Comparison of ENCODE assay signal across 12 cellular contexts in the genomic region with DNA sequence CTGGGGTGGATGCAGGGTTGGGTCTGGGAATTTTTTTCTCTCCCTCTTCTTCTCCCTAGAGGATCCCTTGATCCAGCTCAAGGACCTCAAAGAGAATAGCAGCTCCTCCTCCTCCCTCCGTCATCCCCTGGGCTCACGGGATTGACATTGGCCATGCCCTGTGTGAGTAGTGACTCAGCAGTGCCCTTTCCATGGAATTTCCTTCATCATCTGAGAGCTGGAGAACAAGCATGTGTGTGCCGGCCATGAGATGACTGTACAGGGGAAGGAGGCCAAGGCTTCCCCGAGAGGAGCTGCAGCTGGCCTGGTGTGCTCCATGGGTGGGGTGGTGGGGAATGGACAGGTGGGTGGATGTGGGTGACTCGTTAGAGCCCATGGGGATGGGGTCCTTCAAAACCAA. TPM values are rescaled to one million over a fixed set of nuclear protein-coding genes. Genes with fewer than 3 reads are reported as not detected.
DNase-seq lines count a peak whose midpoint lies in the region; ATAC-seq and TF ChIP-seq lines count a peak whose summit lies in the region.
"Had no signal": no experiment of that assay in that cellular context is flagged by ENCODE, and none has a peak within 500 bp of the region (broad histone marks: within the 10 kb centered on the region; RNA-seq: fewer than 3 reads in every experiment).

No MANE protein-coding gene starts in this region.

- H4K5ac ChIP-seq in IMR-90 (ENCODE audit: low read depth, low read length) = no peak overlapping the region

- DNase-seq in AG08395 (ENCODE audit: low spot score) (peak; percentile 85), IMR-90 (peak; percentile 4), brain microvascular endothelial cell (peak; percentile 14), hepatocyte (ENCODE audit: low spot score) (peak; percentile 70), A673 (ENCODE audit: low spot score) (no peak), OCI-M2 (lab: John Stamatoyannopoulos, UW; ENCODE audit: unreplicated experiment) (no peak), HAP-1 (ENCODE audit: low spot score in 2 of 2) (no peak)
- DNase-seq: activated naive CD8-positive, alpha-beta T cell treated with anti-CD3 and anti-CD28 coated beads for 36 hours; AML-193; RPMI8226 had no signal

- H2AFZ ChIP-seq in IMR-90 (replicated peaks; ENCODE audit: low read length, poor library complexity) = no peak overlapping the region
- H2AFZ ChIP-seq in hepatocyte = no peak overlapping the region

- POLR2A ChIA-PET in IMR-90 (lab: Charles Lee; ENCODE audit: unreplicated experiment) (no interaction called here), A673 (lab: Charles Lee; ENCODE audit: low non-redundant PET) (no interaction called here)

- no peak overlapping the region for H3K4me2 ChIP-seq in IMR-90 (ENCODE audit: low read depth, low read length)
- H3K4me2 ChIP-seq in hepatocyte = no peak overlapping the region

- H3K18ac ChIP-seq in IMR-90 (ENCODE audit: low read depth, low read length) = no peak overlapping the region

- no peak overlapping the region for H2AK5ac ChIP-seq in IMR-90 (ENCODE audit: low read depth, low read length)

- no peak for TF ChIP-seq RAD21 in IMR-90 (IDR thresholded peaks at IDR 0.05; ENCODE audit: low read length)

- H3K79me1 ChIP-seq in IMR-90 (ENCODE audit: low read depth in 1 of 2, low read length in 2 of 2) = no peaks in the 10 kb centered on the region

- dilution Hi-C loops in IMR-90 (cut with HindIII; ENCODE audit: low sequenced_read_pairs, unreplicated experiment) = no loop called here

- H3K4me1 ChIP-seq in IMR-90 (ENCODE audit: control insufficient read depth, insufficient read depth, low read length) = no peaks in the 10 kb centered on the region
- H3K4me1 ChIP-seq in hepatocyte (ENCODE audit: insufficient read depth) = no peaks in the 10 kb centered on the region
- H3K4me1 ChIP-seq in A673 (ENCODE audit: insufficient read depth, low read length, poor library complexity, severe bottlenecking) = no peaks in the 10 kb centered on the region
- no peaks in the 10 kb centered on the region for H3K4me1 ChIP-seq in HAP-1

- intact Hi-C loops in IMR-90 (cut with micrococcal nuclease) (no loop called here), A673 (cut with micrococcal nuclease; ENCODE audit: unreplicated experiment) (no loop called here)

- no peak overlapping the region for H2AK9ac ChIP-seq in IMR-90 (replicated peaks; ENCODE audit: low read depth, low read length, poor library complexity)

- no TSS peak for BruUV-seq in IMR-90 (replicated peaks; lab: Mats Ljungman, UMichigan)
- BruUV-seq in A673 (replicated peaks; lab: Mats Ljungman, UMichigan) = no TSS peak

- H3K56ac ChIP-seq in IMR-90 (ENCODE audit: extremely low read depth, insufficient read depth, low read length) = no peak overlapping the region

- H3K27me3 ChIP-seq in IMR-90 (ENCODE audit: control insufficient read depth, insufficient read depth, low read length) = no peaks in the 10 kb centered on the region
- H3K27me3 ChIP-seq in brain microvascular endothelial cell (replicated peaks) = no peaks in the 10 kb centered on the region
- H3K27me3 ChIP-seq in hepatocyte = peaks cover 15% of the 10 kb centered on the region
- H3K27me3 ChIP-seq in A673 (replicated peaks; ENCODE audit: insufficient read depth, low read depth, low read length, poor library complexity) = peaks cover 89% of the 10 kb centered on the region
- H3K27me3 ChIP-seq in HAP-1 (ENCODE audit: low read depth) = peaks cover 12% of the 10 kb centered on the region; the same call in 1 of the 2 replicates

- H3K4me3 ChIP-seq in IMR-90 (ENCODE audit: insufficient read depth, low read depth, low read length) (no peak overlapping the region), brain microvascular endothelial cell (ENCODE audit: low read depth, low read length) (no peak overlapping the region), hepatocyte (no peak overlapping the region), A673 (ENCODE audit: low read depth, low read length, poor library complexity, severe bottlenecking) (no peak overlapping the region), HAP-1 (no peak overlapping the region)

- in situ Hi-C loops in IMR-90 (cut with MboI; ENCODE audit: low sequenced_read_pairs) (no loop called here), brain microvascular endothelial cell (cut with HindIII; ENCODE audit: low pct_ligation_motif_present, low sequenced_read_pairs) (no loop called here), HAP-1 (cut with MboI; ENCODE audit: low sequenced_read_pairs) (no loop called here)

- no peak overlapping the region for H2BK120ac ChIP-seq in IMR-90 (ENCODE audit: low read depth, low read length)

- H2BK15ac ChIP-seq in IMR-90 (ENCODE audit: low read depth, low read length) = no peak overlapping the region

- TF ChIP-seq POLR2A in IMR-90 (IDR thresholded peaks at IDR 0.05; ENCODE audit: low read depth, low read length) = no peak

- no peaks in the 10 kb centered on the region for H3K79me2 ChIP-seq in hepatocyte

- H3K9me2 ChIP-seq in hepatocyte (replicated peaks; ENCODE audit: insufficient read depth) = no peaks in the 10 kb centered on the region

- ATAC-seq in IMR-90 (ENCODE audit: low read depth) (no peak), HG03280 (IDR thresholded peaks at IDR 0.05; ENCODE audit: unreplicated experiment) (no peak)
- ATAC-seq: stimulated activated memory B cell treated with anti-CD40 and anti-IgM and Interleukin-4, amounts not matched to agents 10 μg/mL and 1 μg/mL and 100 μg/mL, for 72 hours had no signal

- no peaks in the 10 kb centered on the region for H3K36me3 ChIP-seq in IMR-90 (ENCODE audit: control insufficient read depth, insufficient read depth, low read length)
- H3K36me3 ChIP-seq in brain microvascular endothelial cell (replicated peaks) = no peaks in the 10 kb centered on the region
- no peaks in the 10 kb centered on the region for H3K36me3 ChIP-seq in hepatocyte (replicated peaks; ENCODE audit: insufficient read depth, low read depth)
- H3K36me3 ChIP-seq in A673 (ENCODE audit: insufficient read depth, low read length, poor library complexity, severe bottlenecking) = no peaks in the 10 kb centered on the region
- no peaks in the 10 kb centered on the region for H3K36me3 ChIP-seq in HAP-1 (replicated peaks)

- H3K27ac ChIP-seq in IMR-90 (ENCODE audit: insufficient read depth, low read length) (no peak overlapping the region), brain microvascular endothelial cell (no peak overlapping the region), hepatocyte (no peak overlapping the region), A673 (ENCODE audit: low read depth, low read length, poor library complexity, severe bottlenecking) (no peak overlapping the region)

- H3K23ac ChIP-seq in IMR-90 (ENCODE audit: low read depth, low read length) = no peak overlapping the region

- H3K14ac ChIP-seq in IMR-90 (replicated peaks; ENCODE audit: low read depth, low read length) = no peak overlapping the region

- H2BK20ac ChIP-seq in IMR-90 (ENCODE audit: low read depth, low read length) = no peak overlapping the region

- H3K9me3 ChIP-seq in IMR-90 (ENCODE audit: control insufficient read depth, insufficient read depth, low read length) = peaks cover 6% of the 10 kb centered on the region; the same call in 1 of the 2 replicates
- no peaks in the 10 kb centered on the region for H3K9me3 ChIP-seq in hepatocyte (ENCODE audit: low read depth)
- no peaks in the 10 kb centered on the region for H3K9me3 ChIP-seq in A673 (ENCODE audit: low read depth, low read length, poor library complexity, severe bottlenecking)
- no peaks in the 10 kb centered on the region for H3K9me3 ChIP-seq in HAP-1

- no peak overlapping the region for H3K4ac ChIP-seq in IMR-90 (ENCODE audit: low read depth, low read length)

- CTCF ChIA-PET in IMR-90 (lab: Yijun Ruan, JAX) (no interaction called here), A673 (lab: Charles Lee) (no interaction called here)

- no CpG with 5 or more reads among the region's 5 CpGs for WGBS in IMR-90 (ENCODE audit: extremely low coverage in 2 of 2, insufficient read length in 1 of 2), 2 experiments
- WGBS in hepatocyte (ENCODE audit: low lambda C conversion rate, missing lambda C conversion rate) = 64% methylated on average over 5 of the region's 5 CpGs

- TF ChIP-seq CTCF in IMR-90 (conservative IDR thresholded peaks at IDR 0.05; ENCODE audit: low read depth, low read length) (no peak), brain microvascular endothelial cell (IDR thresholded peaks at IDR 0.05; ENCODE audit: low read depth, low read length, missing control alignments) (no peak), hepatocyte (IDR thresholded peaks at IDR 0.05; ENCODE audit: poor library complexity) (no peak), A673 (conservative IDR thresholded peaks at IDR 0.05; ENCODE audit: low read depth, low read length) (no peak)

- no peaks in the 10 kb centered on the region for H4K20me1 ChIP-seq in IMR-90 (ENCODE audit: insufficient read depth, low read length)
- H4K20me1 ChIP-seq in hepatocyte (ENCODE audit: insufficient read depth, poor library complexity, severe bottlenecking) = no peaks in the 10 kb centered on the region

- no peaks in the 10 kb centered on the region for H3K9me1 ChIP-seq in IMR-90 (ENCODE audit: insufficient read depth, low read length)

- no peak overlapping the region for H4K91ac ChIP-seq in IMR-90 (ENCODE audit: insufficient read depth, low read depth, low read length)

- no peak overlapping the region for H2BK5ac ChIP-seq in IMR-90 (ENCODE audit: low read depth, low read length, poor library complexity, severe bottlenecking)

- H4K8ac ChIP-seq in IMR-90 (ENCODE audit: low read depth in 2 of 2, low read length in 2 of 2) = no peak overlapping the region

- H3K9ac ChIP-seq in IMR-90 (ENCODE audit: low read depth, low read length) = no peak overlapping the region

TF ChIP-seq in IMR-90, 13 proteins besides CTCF, POLR2A, EP300 and RAD21 (continues in another document):
- TF ChIP-seq RFX5 (IDR thresholded peaks at IDR 0.05; ENCODE audit: low read depth, low read length) (no peak), CEBPB (IDR thresholded peaks at IDR 0.05; ENCODE audit: low read depth, low read length) (no peak)
- TF ChIP-seq, protein P1, sequence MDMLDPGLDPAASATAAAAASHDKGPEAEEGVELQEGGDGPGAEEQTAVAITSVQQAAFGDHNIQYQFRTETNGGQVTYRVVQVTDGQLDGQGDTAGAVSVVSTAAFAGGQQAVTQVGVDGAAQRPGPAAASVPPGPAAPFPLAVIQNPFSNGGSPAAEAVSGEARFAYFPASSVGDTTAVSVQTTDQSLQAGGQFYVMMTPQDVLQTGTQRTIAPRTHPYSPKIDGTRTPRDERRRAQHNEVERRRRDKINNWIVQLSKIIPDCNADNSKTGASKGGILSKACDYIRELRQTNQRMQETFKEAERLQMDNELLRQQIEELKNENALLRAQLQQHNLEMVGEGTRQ (IDR thresholded peaks at IDR 0.05; ENCODE audit: low read depth, low read length) = no peak

RNA-seq across cellular contexts. Expression of gene WSCD1, which starts 8.9 kb away (rescaled TPM):
- under 0.01 TPM in 1 of 2 replicates, not detected in the other for total RNA-seq in IMR-90 (2012; rRNA removed)
- polyA plus RNA-seq in IMR-90 (2012; rRNA removed) = 0.07 TPM in 1 of 2 replicates, not detected in the other
- polyA plus RNA-seq in IMR-90 (2012; cell fraction: cytosol; rRNA removed) = 0.08 TPM in 1 of 2 replicates, not detected in the other
- polyA plus RNA-seq in IMR-90 (2012; cell fraction: nucleus; rRNA removed; ENCODE audit: low replicate concordance) = 0.02 TPM in 1 of 2 replicates, not detected in the other
- total RNA-seq in hepatocyte = 4.4 and 8.9 TPM in 2 replicates
- polyA plus RNA-seq in hepatocyte = 1.5 and 2.0 TPM in 2 replicates
- total RNA-seq in A673 (2021) = 0.28 and 0.48 TPM in 2 replicates

Comparison
In these comparisons a context has a peak if more than half of its experiments do, and no peak if none do; other contexts are left out.
1. DNase-seq: peak in AG08395 (single experiment), IMR-90 (single experiment), brain microvascular endothelial cell (single experiment) and hepatocyte (single experiment); none in A673 (single experiment), OCI-M2 (single experiment) and HAP-1 (0 of 2).